ENCODE assay signal across 9 cellular contexts in the genomic region with DNA sequence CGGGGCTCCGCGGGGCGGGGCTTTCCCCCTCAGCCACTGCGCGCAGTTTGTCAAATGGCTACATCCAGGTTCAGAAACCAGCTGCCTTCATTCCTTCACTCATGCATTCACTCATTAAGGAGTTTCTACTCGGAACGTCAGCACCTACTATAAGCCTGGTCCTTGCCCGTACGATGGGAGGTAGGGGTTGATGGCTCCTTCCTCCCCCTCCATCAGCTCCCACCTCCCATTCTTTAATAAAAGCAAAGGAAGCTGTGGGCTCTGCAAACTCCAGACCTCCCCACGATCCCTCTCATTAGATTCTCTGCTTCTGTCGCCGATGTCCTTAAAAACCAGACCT. TPM values are rescaled to one million over a fixed set of nuclear protein-coding genes. Genes with fewer than 3 reads are reported as not detected.
DNase-seq lines count a peak whose midpoint lies in the region; ATAC-seq and TF ChIP-seq lines count a peak whose summit lies in the region.
"Had no signal": no experiment of that assay in that cellular context is flagged by ENCODE, and none has a peak within 500 bp of the region (broad histone marks: within the 10 kb centered on the region; RNA-seq: fewer than 3 reads in every experiment).

No MANE protein-coding gene starts in this region.

- no peak overlapping the region for H2BK120ac ChIP-seq in mesenchymal stem cell (ENCODE audit: low read depth, low read length)

- H3K4me3 ChIP-seq in astrocyte of the spinal cord (ENCODE audit: low read depth, low read length): peak overlapping the region; percentile 31
- peak overlapping the region in 1 of 2 experiments; percentile 69 for H3K4me3 ChIP-seq in mesenchymal stem cell (ENCODE audit: insufficient read depth in 1 of 2, low read depth in 1 of 2, low read length in 2 of 2)
- H3K4me3 ChIP-seq in upper lobe of left lung: peak overlapping the region in 3 of 4 donors; percentile 34 to 51 (median 50)

- no peaks in the 10 kb centered on the region for H3K27me3 Mint-ChIP-seq in activated naive CD4-positive, alpha-beta T cell treated with anti-CD3 and anti-CD28 coated beads, Interleukin-2, amount 50 U/mL, for 24 hours

- no peak overlapping the region for H3K14ac ChIP-seq in mesenchymal stem cell (ENCODE audit: low read length in 2 of 2)

- ATAC-seq in upper lobe of left lung (ENCODE audit: low FRiP score in 2 of 2): no peak
- ATAC-seq in GM18498 (IDR thresholded peaks at IDR 0.05; ENCODE audit: unreplicated experiment): no peak
- no peak for ATAC-seq in HG03565 (IDR thresholded peaks at IDR 0.05; ENCODE audit: unreplicated experiment)

- H3K36me3 ChIP-seq in mesenchymal stem cell (ENCODE audit: control insufficient read depth in 1 of 2, insufficient read depth in 2 of 2, low read depth in 1 of 2, low read length in 2 of 2): no peaks in the 10 kb centered on the region
- no peaks in the 10 kb centered on the region for H3K36me3 ChIP-seq in upper lobe of left lung
- H3K36me3 ChIP-seq: adrenal gland had no signal

- peaks cover 31% of the 10 kb centered on the region for H3K4me1 Mint-ChIP-seq in activated naive CD4-positive, alpha-beta T cell treated with anti-CD3 and anti-CD28 coated beads, Interleukin-2, amount 50 U/mL, for 24 hours

- WGBS in mesenchymal stem cell: 8% methylated on average over 11 of the region's 13 CpGs
- 2 to 4% methylated on average over 12 to 13 of the region's 13 CpGs for WGBS in upper lobe of left lung, 2 donors

- no peak overlapping the region for H2AK5ac ChIP-seq in mesenchymal stem cell (ENCODE audit: low read length, severe bottlenecking)

- H3K36me3 Mint-ChIP-seq in activated naive CD4-positive, alpha-beta T cell treated with anti-CD3 and anti-CD28 coated beads, Interleukin-2, amount 50 U/mL, for 24 hours: no peaks in the 10 kb centered on the region

- no peak overlapping the region for H3K27ac Mint-ChIP-seq in activated naive CD4-positive, alpha-beta T cell treated with anti-CD3 and anti-CD28 coated beads, Interleukin-2, amount 50 U/mL, for 24 hours

- TF ChIP-seq CTCF in astrocyte of the spinal cord (IDR thresholded peaks at IDR 0.05; ENCODE audit: low read depth, low read length) (no peak), upper lobe of left lung (IDR thresholded peaks at IDR 0.05) (no peak)

- H3K4me1 ChIP-seq in mesenchymal stem cell (ENCODE audit: control insufficient read depth, insufficient read depth, low read depth, low read length) (peaks cover 9% of the 10 kb centered on the region), upper lobe of left lung (peaks cover 14 to 25% (median 16%) of the 10 kb centered on the region in 4 donors)

- H3K9me3 Mint-ChIP-seq in activated naive CD4-positive, alpha-beta T cell treated with anti-CD3 and anti-CD28 coated beads, Interleukin-2, amount 50 U/mL, for 24 hours: no peaks in the 10 kb centered on the region

- H2BK15ac ChIP-seq in mesenchymal stem cell (ENCODE audit: low read depth, poor library complexity, severe bottlenecking): no peak overlapping the region

- intact Hi-C loops in posterior cingulate gyrus (cut with DNase I): no loop called here

- no peak overlapping the region for H3K18ac ChIP-seq in mesenchymal stem cell (ENCODE audit: low read depth in 1 of 2, low read length in 2 of 2)

- no peaks in the 10 kb centered on the region for H3K79me1 ChIP-seq in mesenchymal stem cell (replicated peaks; ENCODE audit: low read length, poor library complexity, severe bottlenecking)

- H3K9ac ChIP-seq in mesenchymal stem cell (ENCODE audit: low read length): peak overlapping the region; percentile 65

- peaks cover 63 to 75% of the 10 kb centered on the region in 2 experiments for H3K27me3 ChIP-seq in mesenchymal stem cell (ENCODE audit: control insufficient read depth in 1 of 2, insufficient read depth in 1 of 2, low read length in 2 of 2)
- H3K27me3 ChIP-seq in upper lobe of left lung: no peaks in the 10 kb centered on the region
- H3K27me3 ChIP-seq: adrenal gland had no signal

- no peak overlapping the region for H4K91ac ChIP-seq in mesenchymal stem cell (ENCODE audit: low read length)

- H4K8ac ChIP-seq in mesenchymal stem cell (ENCODE audit: low read length): no peak overlapping the region

- no peak overlapping the region for H2AFZ ChIP-seq in mesenchymal stem cell (ENCODE audit: low read depth, low read length)

- no peak overlapping the region for H2BK5ac ChIP-seq in mesenchymal stem cell (ENCODE audit: low read depth, low read length, poor library complexity, severe bottlenecking)

- H3K9me3 ChIP-seq in mesenchymal stem cell (ENCODE audit: control insufficient read depth, low read length): no peaks in the 10 kb centered on the region
- H3K9me3 ChIP-seq in upper lobe of left lung: no peaks in the 10 kb centered on the region
- H3K9me3 ChIP-seq: adrenal gland had no signal

- H3K27ac ChIP-seq in mesenchymal stem cell (ENCODE audit: low read length, poor library complexity, severe bottlenecking) (no peak overlapping the region), upper lobe of left lung (peak overlapping the region in 1 of 4 donors; percentile 50)
- H3K27ac ChIP-seq: adrenal gland had no signal

- H2BK12ac ChIP-seq in mesenchymal stem cell (ENCODE audit: low read length in 2 of 2): no peak overlapping the region

- no peak for TF ChIP-seq EP300 in upper lobe of left lung (IDR thresholded peaks at IDR 0.05)

- H3K4me3 Mint-ChIP-seq in activated naive CD4-positive, alpha-beta T cell treated with anti-CD3 and anti-CD28 coated beads, Interleukin-2, amount 50 U/mL, for 24 hours: peak overlapping the region; percentile 85

- no peak for DNase-seq in activated naive CD4-positive, alpha-beta T cell treated with anti-CD3 and anti-CD28 coated beads, Interleukin-2, amount 50 U/mL, for 16 hours
- DNase-seq in astrocyte of the spinal cord (ENCODE audit: low read depth, low spot score): no peak
- DNase-seq in mesenchymal stem cell: no peak
- no peak for DNase-seq in upper lobe of left lung
- DNase-seq in posterior cingulate gyrus: no peak

- TF ChIP-seq POLR2A in upper lobe of left lung (IDR thresholded peaks at IDR 0.05): no peak

- in situ Hi-C loops in astrocyte of the spinal cord (cut with HindIII; ENCODE audit: low sequenced_read_pairs): no loop called here

- no peak overlapping the region for H3K23ac ChIP-seq in mesenchymal stem cell (ENCODE audit: low read length in 2 of 2)

- H3K4ac ChIP-seq in mesenchymal stem cell (ENCODE audit: low read depth in 1 of 2, low read length in 2 of 2): no peak overlapping the region

- peak overlapping the region; percentile 62 for H3K4me2 ChIP-seq in mesenchymal stem cell (ENCODE audit: low read length, poor library complexity, severe bottlenecking)

RNA-seq across cellular contexts. Expression of a gene that starts 0.3 kb away (rescaled TPM):
- polyA plus RNA-seq in mesenchymal stem cell (2013, experiment 1 of 2): 1.0 TPM
- 1.0 TPM for polyA plus RNA-seq in mesenchymal stem cell (2013, experiment 2 of 2)
- total RNA-seq in upper lobe of left lung: 10 to 100 TPM in 2 of 6 donors, 1 to 10 TPM in 3, under 1 TPM in 1; 0.66 to 21.3 (median 5.0) TPM

RNA-seq across cellular contexts. Expression of a gene that starts 7.0 kb away (rescaled TPM):
- polyA plus RNA-seq in mesenchymal stem cell (2013, experiment 1 of 2): 3.9 TPM
- 4.3 TPM for polyA plus RNA-seq in mesenchymal stem cell (2013, experiment 2 of 2)
- total RNA-seq in upper lobe of left lung: 10 to 100 TPM in 3 of 6 donors, 1 to 10 TPM in 3; 3.1 to 20.6 (median 11.4) TPM
